In the genomic region with DNA sequence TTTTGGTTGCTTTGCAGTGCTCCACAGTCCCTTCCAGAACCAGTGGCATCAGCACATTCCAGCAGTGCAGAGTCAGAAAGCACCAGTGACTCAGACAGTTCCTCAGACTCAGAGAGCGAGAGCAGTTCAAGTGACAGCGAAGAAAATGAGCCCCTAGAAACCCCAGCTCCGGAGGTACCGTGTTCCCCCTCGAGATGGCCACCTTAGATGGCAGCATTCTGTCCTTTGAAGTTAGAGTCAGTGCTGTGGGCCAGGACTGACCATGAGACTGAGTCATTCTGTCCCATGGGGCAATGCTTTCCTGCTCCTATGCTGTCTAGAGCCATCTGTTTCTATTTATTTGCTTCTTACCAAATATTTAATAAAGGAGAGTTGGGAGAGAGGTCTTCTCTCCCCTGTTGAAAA, we compare ENCODE assay signal across 8 cellular contexts.
DNase-seq lines count a peak whose midpoint lies in the region; ATAC-seq and TF ChIP-seq lines count a peak whose summit lies in the region.

No MANE protein-coding gene starts in this region.

- H4K8ac ChIP-seq in mesenchymal stem cell (ENCODE audit: low read length): no peak overlapping the region

- no peaks in the 10 kb centered on the region for H3K9me3 ChIP-seq in A673 (ENCODE audit: low read depth, low read length, poor library complexity, severe bottlenecking)
- H3K9me3 ChIP-seq in HUES48 (ENCODE audit: control insufficient read depth, insufficient read depth, low read length): no peaks in the 10 kb centered on the region
- H3K9me3 ChIP-seq in mesenchymal stem cell (ENCODE audit: control insufficient read depth, low read length): no peaks in the 10 kb centered on the region

- no peak for ATAC-seq in HG02588 (IDR thresholded peaks at IDR 0.05; ENCODE audit: unreplicated experiment)

- no peak for TF ChIP-seq CTCF in A673 (conservative IDR thresholded peaks at IDR 0.05; ENCODE audit: low read depth, low read length)

- no peak overlapping the region for H2BK15ac ChIP-seq in mesenchymal stem cell (ENCODE audit: low read depth, poor library complexity, severe bottlenecking)

- intact Hi-C loops in A673 (cut with micrococcal nuclease; ENCODE audit: unreplicated experiment): no loop called here

- H3K36me3 ChIP-seq in A673 (ENCODE audit: insufficient read depth, low read length, poor library complexity, severe bottlenecking) (peaks cover 11% of the 10 kb centered on the region), HUES48 (ENCODE audit: control insufficient read depth, insufficient read depth, low read length) (peaks cover 69% of the 10 kb centered on the region), mesenchymal stem cell (ENCODE audit: control insufficient read depth in 1 of 2, insufficient read depth in 2 of 2, low read depth in 1 of 2, low read length in 2 of 2) (peaks cover 0 to 29% of the 10 kb centered on the region in 2 experiments)

- H3K18ac ChIP-seq in mesenchymal stem cell (ENCODE audit: low read depth in 1 of 2, low read length in 2 of 2): peak overlapping the region in 1 of 2 experiments; percentile 52

- H3K9ac ChIP-seq in HUES48 (ENCODE audit: low read depth, low read length): no peak overlapping the region
- peak overlapping the region; percentile 81 for H3K9ac ChIP-seq in mesenchymal stem cell (ENCODE audit: low read length)

- no peak overlapping the region for H3K23ac ChIP-seq in mesenchymal stem cell (ENCODE audit: low read length in 2 of 2)

- H3K27me3 ChIP-seq in A673 (replicated peaks; ENCODE audit: insufficient read depth, low read depth, low read length, poor library complexity) (no peaks in the 10 kb centered on the region), HUES48 (ENCODE audit: control insufficient read depth, insufficient read depth, low read length) (no peaks in the 10 kb centered on the region), mesenchymal stem cell (ENCODE audit: control insufficient read depth in 1 of 2, insufficient read depth in 1 of 2, low read length in 2 of 2) (no peaks in the 10 kb centered on the region)

- DNase-seq in A673 (ENCODE audit: low spot score) (peak; percentile 63), cerebellum (ENCODE audit: low spot score) (peak; percentile 8), mesenchymal stem cell (peak; percentile 92), DMS53 (lab: John Stamatoyannopoulos, UW) (no peak), inferior parietal cortex (ENCODE audit: extremely low spot score) (no peak), DMS153 (lab: John Stamatoyannopoulos, UW) (no peak)

- POLR2A ChIA-PET in A673 (lab: Charles Lee; ENCODE audit: low non-redundant PET): no interaction called here

- H3K79me1 ChIP-seq in mesenchymal stem cell (replicated peaks; ENCODE audit: low read length, poor library complexity, severe bottlenecking): peaks cover 12% of the 10 kb centered on the region

- no peak overlapping the region for H2BK12ac ChIP-seq in mesenchymal stem cell (ENCODE audit: low read length in 2 of 2)

- H3K4ac ChIP-seq in mesenchymal stem cell (ENCODE audit: low read depth in 1 of 2, low read length in 2 of 2): no peak overlapping the region

- peak overlapping the region; percentile 22 for H2BK5ac ChIP-seq in mesenchymal stem cell (ENCODE audit: low read depth, low read length, poor library complexity, severe bottlenecking)

- CTCF ChIA-PET in A673 (lab: Charles Lee): no interaction called here

- no peak overlapping the region for H4K91ac ChIP-seq in mesenchymal stem cell (ENCODE audit: low read length)

- no TSS peak for BruUV-seq in A673 (replicated peaks; lab: Mats Ljungman, UMichigan)

- H3K4me3 ChIP-seq in A673 (ENCODE audit: low read depth, low read length, poor library complexity, severe bottlenecking) (no peak overlapping the region), HUES48 (ENCODE audit: low read depth, low read length) (no peak overlapping the region), mesenchymal stem cell (ENCODE audit: insufficient read depth in 1 of 2, low read depth in 1 of 2, low read length in 2 of 2) (peak overlapping the region in 1 of 2 experiments; percentile 52)

- H3K14ac ChIP-seq in mesenchymal stem cell (ENCODE audit: low read length in 2 of 2): no peak overlapping the region

- H3K4me1 ChIP-seq in A673 (ENCODE audit: insufficient read depth, low read length, poor library complexity, severe bottlenecking): peaks cover 45% of the 10 kb centered on the region
- H3K4me1 ChIP-seq in HUES48 (ENCODE audit: control insufficient read depth, insufficient read depth, low read length): no peaks in the 10 kb centered on the region
- peaks cover 5% of the 10 kb centered on the region for H3K4me1 ChIP-seq in mesenchymal stem cell (ENCODE audit: control insufficient read depth, insufficient read depth, low read depth, low read length)

- H3K27ac ChIP-seq in A673 (ENCODE audit: low read depth, low read length, poor library complexity, severe bottlenecking) (no peak overlapping the region), HUES48 (ENCODE audit: low read depth, low read length) (peak overlapping the region; percentile 45), mesenchymal stem cell (ENCODE audit: low read length, poor library complexity, severe bottlenecking) (peak overlapping the region; percentile 76)

- H2BK120ac ChIP-seq in mesenchymal stem cell (ENCODE audit: low read depth, low read length): no peak overlapping the region

- peak overlapping the region; percentile 31 for H3K4me2 ChIP-seq in mesenchymal stem cell (ENCODE audit: low read length, poor library complexity, severe bottlenecking)

- 0% methylated on average over 5 of the region's 5 CpGs for WGBS in mesenchymal stem cell

- no peak overlapping the region for H2AFZ ChIP-seq in mesenchymal stem cell (ENCODE audit: low read depth, low read length)

- peak overlapping the region; percentile 10 for H2AK5ac ChIP-seq in mesenchymal stem cell (ENCODE audit: low read length, severe bottlenecking)

Comparison
In these comparisons a context has a peak if more than half of its experiments do, and no peak if none do; other contexts are left out.
1. DNase-seq: peak in A673 (single experiment), cerebellum (single experiment) and mesenchymal stem cell (single experiment); none in DMS53 (single experiment), inferior parietal cortex (single experiment) and DMS153 (single experiment).